ENCODE assay signal across 9 cellular contexts in the genomic region with DNA sequence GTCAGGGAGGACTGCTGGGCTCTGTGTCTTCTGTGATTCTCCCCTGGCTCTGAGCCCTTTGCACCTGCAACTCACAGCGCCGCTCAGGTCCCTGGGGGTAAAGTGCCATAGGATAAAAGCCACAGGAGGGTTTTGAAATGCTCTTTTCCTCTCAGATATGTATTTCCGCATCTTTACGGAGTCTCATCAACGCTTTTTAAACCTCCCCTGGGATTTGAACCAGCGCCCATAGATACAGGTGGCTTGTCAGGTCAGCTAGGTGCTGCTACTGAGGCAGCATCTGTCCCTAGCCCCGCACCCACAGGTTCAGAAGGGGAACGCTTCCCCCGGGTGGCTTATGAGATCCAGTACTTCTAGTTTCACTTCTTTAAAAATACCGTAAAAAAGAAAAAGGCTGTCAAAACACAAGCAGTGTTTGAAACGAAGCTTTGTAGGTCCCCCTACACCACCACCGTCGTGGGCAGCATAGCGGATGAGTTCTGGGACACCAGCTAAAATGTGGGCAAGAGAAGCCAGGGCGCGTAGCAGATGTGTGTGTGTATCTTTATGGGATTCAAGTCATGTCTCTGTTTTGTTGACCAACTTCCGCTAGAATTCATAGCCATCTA.
A peak's percentile ranks its signal among the peaks of the same experiment; 100 is the strongest.
DNase-seq lines count a peak whose midpoint lies in the region; ATAC-seq and TF ChIP-seq lines count a peak whose summit lies in the region.
"Had no signal": no experiment of that assay in that cellular context is flagged by ENCODE, and none has a peak within 500 bp of the region (broad histone marks: within the 10 kb centered on the region; RNA-seq: fewer than 3 reads in every experiment).

No MANE protein-coding gene starts in this region.

- no peaks in the 10 kb centered on the region for H3K9me3 Mint-ChIP-seq in activated B cell treated with CpG ODN at 0.5 μM for 24 hours

- no peak for TF ChIP-seq EP300 in suprapubic skin (IDR thresholded peaks at IDR 0.05)

- H4K20me1 ChIP-seq in DOHH2 (ENCODE audit: control insufficient read depth, insufficient read depth, low read depth, low read length) = no peaks in the 10 kb centered on the region

- intact Hi-C loops in activated B cell treated with CpG ODN at 0.5 μM for 24 hours (cut with micrococcal nuclease) (loop anchor here (1.0 to 10.0 kb wide), 6 partner anchors 9 to 174 kb away; a partner anchor contains a TSS), thyroid gland (cut with DNase I) (no loop called here)

- peak; percentile 57 for DNase-seq in activated B cell treated with CpG ODN at 0.5 μM for 24 hours
- DNase-seq in GOT3 (lab: John Stamatoyannopoulos, UW) = no peak
- DNase-seq in suprapubic skin (ENCODE audit: low spot score in 2 of 2) = no peak
- DNase-seq in T1000 (lab: John Stamatoyannopoulos, UW) = no peak
- no peak for DNase-seq in thyroid gland
- DNase-seq: midbrain had no signal

- no peaks in the 10 kb centered on the region for H3K9me2 ChIP-seq in DOHH2 (replicated peaks; ENCODE audit: control insufficient read depth, low read length)

- peak overlapping the region; percentile 70 for H3K4me3 ChIP-seq in DOHH2 (ENCODE audit: low read length)
- H3K4me3 ChIP-seq in suprapubic skin = no peak overlapping the region
- no peak overlapping the region for H3K4me3 ChIP-seq in thyroid gland (replicated peaks in 1 of 3)

- H3K27me3 ChIP-seq in DOHH2 (ENCODE audit: control insufficient read depth, low read length) (no peaks in the 10 kb centered on the region), suprapubic skin (no peaks in the 10 kb centered on the region), thyroid gland (no peaks in the 10 kb centered on the region)

- H3K4me2 ChIP-seq in DOHH2 (ENCODE audit: low read length) = peak overlapping the region; percentile 66

- H3K36me3 ChIP-seq in DOHH2 (ENCODE audit: control insufficient read depth, low read length) (peaks cover 49% of the 10 kb centered on the region), suprapubic skin (no peaks in the 10 kb centered on the region), thyroid gland (no peaks in the 10 kb centered on the region)

- POLR2A ChIA-PET in activated B cell treated with CpG ODN at 0.5 μM for 24 hours (lab: Charles Lee) = interaction anchor here (0.6 to 2.1 kb wide), 5 partner anchors 9 to 177 kb away, joined by 3 to 7 read pairs (median 3); no protein-coding TSS in a partner anchor

- peak overlapping the region; percentile 91 for H3K27ac Mint-ChIP-seq in activated B cell treated with CpG ODN at 0.5 μM for 24 hours

- TF ChIP-seq CTCF in DOHH2 (IDR thresholded peaks at IDR 0.05; ENCODE audit: low read depth, low read length, poor library complexity, severe bottlenecking) = peak; percentile 25
- TF ChIP-seq CTCF in activated B cell treated with CpG ODN at 0.5 μM for 24 hours (IDR thresholded peaks at IDR 0.05) = no peak
- no peak for TF ChIP-seq CTCF in suprapubic skin (IDR thresholded peaks at IDR 0.05)
- no peak for TF ChIP-seq CTCF in thyroid gland (IDR thresholded peaks at IDR 0.05)

- ATAC-seq in GM19351 (IDR thresholded peaks at IDR 0.05; ENCODE audit: unreplicated experiment) (peak; percentile 81), HG03103 (IDR thresholded peaks at IDR 0.05; ENCODE audit: low read depth, unreplicated experiment) (peak; percentile 86), activated B cell treated with CpG ODN at 0.5 μM for 24 hours (ENCODE audit: low read depth) (peak; percentile 86)

- H3K9me3 ChIP-seq in DOHH2 (ENCODE audit: control insufficient read depth, insufficient read depth, low read length) (no peaks in the 10 kb centered on the region), suprapubic skin (no peaks in the 10 kb centered on the region), thyroid gland (no peaks in the 10 kb centered on the region)

- H3K4me1 Mint-ChIP-seq in activated B cell treated with CpG ODN at 0.5 μM for 24 hours = peaks cover 74% of the 10 kb centered on the region

- H3K4me1 ChIP-seq in DOHH2 (ENCODE audit: control insufficient read depth, low read length) (peaks cover 98% of the 10 kb centered on the region), suprapubic skin (no peaks in the 10 kb centered on the region), thyroid gland (peaks cover 0 to 1% of the 10 kb centered on the region in 2 donors)

- 94% methylated on average over 17 of the region's 17 CpGs for whole genome bisulfite sequencing in suprapubic skin
- WGBS in thyroid gland, 2 donors = 90 to 91% methylated on average over 17 of the region's 17 CpGs

- TF ChIP-seq POLR2A in suprapubic skin (IDR thresholded peaks at IDR 0.05) (no peak), thyroid gland (IDR thresholded peaks at IDR 0.05) (no peak)

- peaks cover 68% of the 10 kb centered on the region for H3K79me2 ChIP-seq in DOHH2 (ENCODE audit: control insufficient read depth, low read length)

- no peaks in the 10 kb centered on the region for H3K36me3 Mint-ChIP-seq in activated B cell treated with CpG ODN at 0.5 μM for 24 hours (ENCODE audit: low read depth)

- peaks cover 45% of the 10 kb centered on the region for H3F3A ChIP-seq in DOHH2 (ENCODE audit: control insufficient read depth, insufficient read depth)

- CTCF ChIA-PET in activated B cell treated with CpG ODN at 0.5 μM for 24 hours (lab: Charles Lee) = interaction anchor here (0.7 to 2.2 kb wide), 2 partner anchors 134 to 212 kb away, joined by 4 to 9 read pairs; no protein-coding TSS in a partner anchor

- H3K27ac ChIP-seq in DOHH2 (ENCODE audit: low read depth, low read length) = peak overlapping the region; percentile 91
- H3K27ac ChIP-seq in suprapubic skin = no peak overlapping the region
- H3K27ac ChIP-seq in thyroid gland = no peak overlapping the region

- peak overlapping the region; percentile 71 for H3K4me3 Mint-ChIP-seq in activated B cell treated with CpG ODN at 0.5 μM for 24 hours

- no peaks in the 10 kb centered on the region for H3K27me3 Mint-ChIP-seq in activated B cell treated with CpG ODN at 0.5 μM for 24 hours
